Comparison of ENCODE assay signal across 29 cellular contexts in genomic region chr2:171675810-171676345, GRCh38.
"Had no signal": no experiment of that assay in that cellular context is flagged by ENCODE, and none has a peak within 500 bp of the region (broad histone marks: within the 10 kb centered on the region; RNA-seq: fewer than 3 reads in every experiment).

No MANE protein-coding gene starts in this region.

- H3K4me3 Mint-ChIP-seq: activated CD4-positive, alpha-beta T cell treated with anti-CD3 and anti-CD28 coated beads for 36 hours; activated naive CD8-positive, alpha-beta T cell; activated T-cell treated with anti-CD3 and anti-CD28 coated beads, Interleukin-2, amount 50 U/mL, for 24 hours; immature natural killer cell; natural killer cell; stimulated activated naive B cell treated with anti-CD40 and anti-IgM and Interleukin-4, amounts not matched to agents 10 μg/mL and 1 μg/mL and 100 μg/mL, for 72 hours; type B pancreatic cell had no signal

- FAIRE-seq: astrocyte, colon, endothelial cell of umbilical vein, TTC549 had no signal

- ATAC-seq: activated CD4-positive, alpha-beta T cell treated with anti-CD3 and anti-CD28 coated beads for 36 hours; esophagus mucosa; natural killer cell; stimulated activated naive B cell treated with anti-CD40 and anti-IgM and Interleukin-4, amounts not matched to agents 10 μg/mL and 1 μg/mL and 100 μg/mL, for 72 hours had no signal

- DNase-seq: activated CD4-positive, alpha-beta T cell treated with anti-CD3 and anti-CD28 coated beads for 36 hours; activated CD4-positive, alpha-beta T cell treated with anti-CD3 and anti-CD28 coated beads, Interleukin-2, amount 50 U/mL, for 4 hours; activated CD8-positive, alpha-beta memory T cell treated with anti-CD3 and anti-CD28 coated beads for 24 hours; activated CD8-positive, alpha-beta memory T cell treated with anti-CD3 and anti-CD28 coated beads, Interleukin-2, amount 50 U/mL, for 4 hours; activated naive CD4-positive, alpha-beta T cell; activated T-cell treated with anti-CD3 and anti-CD28 coated beads, Interleukin-2, amount 50 U/mL, for 24 hours; adrenal gland; central memory CD4-positive, alpha-beta T cell; effector memory CD4-positive, alpha-beta T cell; foreskin melanocyte; immature natural killer cell; left ventricle myocardium inferior; midbrain; natural killer cell; ovary; stimulated activated CD4-positive, alpha-beta T cell treated with anti-CD3 and anti-CD28 coated beads, Interleukin-2, amount 100 ng/mL, for 48 hours; stimulated activated CD8-positive, alpha-beta memory T cell treated with anti-CD3 and anti-CD28 coated beads, Interleukin-4, amount 100 ng/mL, for 48 hours; stimulated activated naive B cell treated with anti-CD40 and anti-IgM and Interleukin-4, amounts not matched to agents 10 μg/mL and 1 μg/mL and 100 μg/mL, for 72 hours had no signal

- H3K27me3 ChIP-seq: neutrophil, ovary, vagina had no signal

- H3K9me3 Mint-ChIP-seq: activated T-cell treated with anti-CD3 and anti-CD28 coated beads, Interleukin-2, amount 50 U/mL, for 24 hours; activated T-helper 2 cell treated with anti-CD3 and anti-CD28 coated beads, Interferon-gamma antibody, Interleukin-2, Interleukin-4, amounts not matched to agents 10 μg/mL and 5 μg/mL and 100 μg/mL, durations not matched to agents 14 hours and 24 hours and 36 hours; immature natural killer cell; natural killer cell; stimulated activated naive B cell treated with anti-CD40 and anti-IgM and Interleukin-4, amounts not matched to agents 10 μg/mL and 1 μg/mL and 100 μg/mL, for 72 hours; type B pancreatic cell had no signal

- H3K4me1 Mint-ChIP-seq: activated CD4-positive, alpha-beta T cell treated with anti-CD3 and anti-CD28 coated beads for 36 hours; immature natural killer cell; natural killer cell; stimulated activated naive B cell treated with anti-CD40 and anti-IgM and Interleukin-4, amounts not matched to agents 10 μg/mL and 1 μg/mL and 100 μg/mL, for 72 hours had no signal

- H3K36me3 Mint-ChIP-seq: activated naive CD8-positive, alpha-beta T cell; immature natural killer cell; natural killer cell; stimulated activated naive B cell treated with anti-CD40 and anti-IgM and Interleukin-4, amounts not matched to agents 10 μg/mL and 1 μg/mL and 100 μg/mL, for 72 hours; type B pancreatic cell had no signal

- H3K27ac ChIP-seq: adrenal gland, left ventricle myocardium inferior, neutrophil, ovary, prostate gland, vagina had no signal

- H3K4me1 ChIP-seq: adrenal gland, left ventricle myocardium inferior, prostate gland, vagina had no signal

- H3K27ac Mint-ChIP-seq: activated CD4-positive, alpha-beta T cell treated with anti-CD3 and anti-CD28 coated beads for 36 hours; activated naive CD8-positive, alpha-beta T cell; activated T-cell treated with anti-CD3 and anti-CD28 coated beads, Interleukin-2, amount 50 U/mL, for 24 hours; activated T-helper 2 cell treated with anti-CD3 and anti-CD28 coated beads, Interferon-gamma antibody, Interleukin-2, Interleukin-4, amounts not matched to agents 10 μg/mL and 5 μg/mL and 100 μg/mL, durations not matched to agents 14 hours and 24 hours and 36 hours; immature natural killer cell; natural killer cell; stimulated activated naive B cell treated with anti-CD40 and anti-IgM and Interleukin-4, amounts not matched to agents 10 μg/mL and 1 μg/mL and 100 μg/mL, for 72 hours; type B pancreatic cell had no signal

- H3K4me3 ChIP-seq: adrenal gland, left ventricle myocardium inferior, ovary, prostate gland, vagina had no signal

- H3K36me3 ChIP-seq: adrenal gland, left ventricle myocardium inferior, neutrophil, ovary, prostate gland, vagina had no signal

- H3K9me3 ChIP-seq: adrenal gland, left ventricle myocardium inferior, neutrophil, ovary, prostate gland, vagina had no signal
